ENCODE assay signal across 18 cellular contexts in the genomic region with DNA sequence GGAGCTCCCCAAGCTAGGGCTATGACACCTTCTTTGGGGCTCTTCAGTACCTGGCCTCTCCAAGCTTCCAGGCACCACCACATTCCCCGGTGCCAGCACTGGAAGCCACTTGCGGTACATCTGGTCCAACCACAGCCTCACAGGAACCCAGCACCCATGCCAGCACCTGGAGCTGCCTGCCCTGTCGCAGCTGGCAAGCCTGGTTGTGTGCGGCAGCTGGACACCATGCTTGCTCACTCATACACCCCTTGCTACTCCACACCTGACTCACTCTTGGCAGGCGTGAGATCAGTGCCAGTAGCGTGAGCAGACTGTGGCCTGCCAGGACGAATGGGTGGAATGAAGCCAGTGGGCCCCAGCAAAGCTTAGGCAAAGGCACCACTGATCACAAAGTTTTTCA. TPM values are rescaled to one million over a fixed set of nuclear protein-coding genes. Genes with fewer than 3 reads are reported as not detected.
A peak's percentile ranks its signal among the peaks of the same experiment; 100 is the strongest.
DNase-seq lines count a peak whose midpoint lies in the region; ATAC-seq, FAIRE-seq and TF ChIP-seq lines count a peak whose summit lies in the region.
"Had no signal": no experiment of that assay in that cellular context is flagged by ENCODE, and none has a peak within 500 bp of the region (broad histone marks: within the 10 kb centered on the region; RNA-seq: fewer than 3 reads in every experiment).

No MANE protein-coding gene starts in this region.

- TF ChIP-seq POLR2A in HepG2 (IDR thresholded peaks at IDR 0.05; ENCODE audit: insufficient read depth in 1 of 2, low read depth in 2 of 2, low read length in 2 of 2): no peak

- no peak overlapping the region for H3K9ac ChIP-seq in HepG2 (ENCODE audit: insufficient read depth, low read depth, low read length)
- H3K9ac ChIP-seq: BLaER1 had no signal

- no peak for FAIRE-seq in HepG2 (lab: Jason Lieb, UNC)
- FAIRE-seq: GM12878, GM18507 had no signal

- TF ChIP-seq RAD21 in HepG2 (CRISPR knock-in tag; IDR thresholded peaks at IDR 0.05): no peak

- H3K9me3 ChIP-seq in MG63: no peaks in the 10 kb centered on the region
- no peaks in the 10 kb centered on the region for H3K9me3 ChIP-seq in HepG2 (ENCODE audit: low read length)
- H3K9me3 ChIP-seq in upper lobe of right lung: no peaks in the 10 kb centered on the region
- H3K9me3 ChIP-seq: BLaER1, Caco-2, HAP-1 had no signal

- H4K20me1 ChIP-seq in HepG2 (ENCODE audit: insufficient read depth, low read length): no peaks in the 10 kb centered on the region
- H4K20me1 ChIP-seq: BLaER1 had no signal

- intact Hi-C loops in Right ventricle myocardium inferior (cut with DNase I) (no loop called here), cardiac septum (cut with DNase I) (no loop called here), HepG2 (cut with micrococcal nuclease; ENCODE audit: unreplicated experiment) (no loop called here), upper lobe of right lung (cut with DNase I) (no loop called here)

- H3K4me3 ChIP-seq in MG63: no peak overlapping the region
- H3K4me3 ChIP-seq in HepG2 (replicated peaks in 1 of 3; ENCODE audit: insufficient read depth in 1 of 3, low read depth in 2 of 3, low read length in 3 of 3): no peak overlapping the region
- no peak overlapping the region for H3K4me3 ChIP-seq in upper lobe of right lung
- H3K4me3 ChIP-seq: BLaER1, GM12878, GM23338, HAP-1 had no signal

- H3K4me2 ChIP-seq in HepG2 (ENCODE audit: low read depth, low read length): no peak overlapping the region
- H3K4me2 ChIP-seq: BLaER1, GM23338 had no signal

- H3K79me2 ChIP-seq in HepG2 (ENCODE audit: insufficient read depth, low read length): no peaks in the 10 kb centered on the region

- H3K27ac ChIP-seq in HepG2 (ENCODE audit: extremely low read length, insufficient read depth, low read length): no peak overlapping the region
- H3K27ac ChIP-seq in upper lobe of right lung: no peak overlapping the region
- H3K27ac ChIP-seq: BLaER1 had no signal

- H3K27me3 ChIP-seq in MG63 (no peaks in the 10 kb centered on the region), HepG2 (ENCODE audit: control insufficient read depth in 1 of 2, insufficient read depth in 2 of 2, low read length in 2 of 2) (no peaks in the 10 kb centered on the region), upper lobe of right lung (no peaks in the 10 kb centered on the region)
- H3K27me3 ChIP-seq: BLaER1 had no signal

- no peak overlapping the region for H2AFZ ChIP-seq in HepG2 (ENCODE audit: low read length)
- H2AFZ ChIP-seq: GM23338 had no signal

- no peaks in the 10 kb centered on the region for H3K36me3 ChIP-seq in MG63
- no peaks in the 10 kb centered on the region for H3K36me3 ChIP-seq in HepG2 (replicated peaks in 1 of 2; ENCODE audit: control insufficient read depth in 1 of 2, insufficient read depth in 2 of 2, low read length in 2 of 2)
- H3K36me3 ChIP-seq in upper lobe of right lung: no peaks in the 10 kb centered on the region
- H3K36me3 ChIP-seq: BLaER1, HAP-1 had no signal

- POLR2A ChIA-PET in HepG2 (lab: Yijun Ruan, JAX): no interaction called here

- peak; percentile 30 for DNase-seq in Right ventricle myocardium inferior (ENCODE audit: missing footprints)
- no peak for DNase-seq in cardiac septum (ENCODE audit: low spot score)
- peak; percentile 0 for DNase-seq in MG63
- no peak for DNase-seq in HepG2 (ENCODE audit: low spot score)
- DNase-seq in upper lobe of right lung: no peak
- no peak for DNase-seq in DMS114 treated with DMSO at 0.1 percent for 48 hours (lab: John Stamatoyannopoulos, UW; ENCODE audit: unreplicated experiment)
- DNase-seq: 8988T; AML-193; Caco-2; CD8-positive, alpha-beta memory T cell had no signal

- no peak for TF ChIP-seq CTCF in HepG2 (CRISPR knock-in tag; IDR thresholded peaks at IDR 0.05)
- no peak for TF ChIP-seq CTCF in upper lobe of right lung (IDR thresholded peaks at IDR 0.05)

- BruUV-seq in HepG2 (replicated peaks; lab: Mats Ljungman, UMichigan): no TSS peak

- no peaks in the 10 kb centered on the region for H3K4me1 ChIP-seq in HepG2 (ENCODE audit: insufficient read depth, low read length)
- no peaks in the 10 kb centered on the region for H3K4me1 ChIP-seq in upper lobe of right lung
- H3K4me1 ChIP-seq: BLaER1, Caco-2, HAP-1 had no signal

- in situ Hi-C loops in HepG2 (cut with HindIII; ENCODE audit: extremely low pct_ligation_motif_present, low pct_unique_long_range_greater_than_20kb): no loop called here

- WGBS in HepG2 (ENCODE audit: low lambda C conversion rate): 5% methylated on average over 4 of the region's 7 CpGs

- CTCF ChIA-PET in HepG2 (lab: Yijun Ruan, JAX; ENCODE audit: low intra/inter-chr PET ratio, low total read pairs): no interaction called here

- no peak for TF ChIP-seq EP300 in HepG2 (IDR thresholded peaks at IDR 0.05; ENCODE audit: low read depth in 2 of 2, low read length in 2 of 2)
- no peak for TF ChIP-seq EP300 in HepG2 (CRISPR knock-in tag; IDR thresholded peaks at IDR 0.05; ENCODE audit: borderline replicate concordance)

- ATAC-seq in Right ventricle myocardium inferior (no peak), HepG2 (peak; percentile 44; the same call in 2 of the 3 replicates), upper lobe of right lung (peak; percentile 28), GM19467 (IDR thresholded peaks at IDR 0.05; ENCODE audit: unreplicated experiment) (no peak)
- ATAC-seq: GM12878, GM23338 had no signal

TF ChIP-seq in HepG2, 621 proteins besides CTCF, POLR2A, EP300 and RAD21:
- TF ChIP-seq ZNF605 (CRISPR knock-in tag; IDR thresholded peaks at IDR 0.05): no peak

RNA-seq across cellular contexts. Expression of gene LRRTM4, which starts 34.0 kb away (rescaled TPM):
- 0.92 TPM for total RNA-seq in Right ventricle myocardium inferior
- total RNA-seq in cardiac septum: 1.3 TPM
- not detected in 2 replicates for total RNA-seq in MG63 (2014; rRNA removed; shearing (Covaris generic); ENCODE audit: low replicate concordance)
- total RNA-seq in HepG2 (2016; rRNA removed; fragmentation: Illumina TruSeq; extraction: Trizol): 0.62 and 1.2 TPM in 2 replicates
- total RNA-seq in HepG2 (2016; cell fraction: cytosol; rRNA removed; fragmentation: Illumina TruSeq; extraction: Trizol; ENCODE audit: low read depth): 1.3 and 2.1 TPM in 2 replicates
- total RNA-seq in HepG2 (2016; cell fraction: insoluble cytoplasmic fraction; rRNA removed; fragmentation: Illumina TruSeq; extraction: Trizol): 0.95 and 1.2 TPM in 2 replicates
- total RNA-seq in HepG2 (2016; cell fraction: membrane; rRNA removed; fragmentation: Illumina TruSeq; extraction: Trizol): 3.0 and 3.6 TPM in 2 replicates
- total RNA-seq in HepG2 (2016; cell fraction: nucleus; rRNA removed; fragmentation: Illumina TruSeq; extraction: Trizol): 3.2 and 4.2 TPM in 2 replicates
- polyA plus RNA-seq in HepG2 (2011; rRNA removed): 1.2 TPM in 2 replicates
- 0.41 and 0.42 TPM in 2 replicates for polyA plus RNA-seq in HepG2 (2011; cell fraction: cytosol; rRNA removed)
- 7.3 and 7.6 TPM in 2 replicates for polyA plus RNA-seq in HepG2 (2011; cell fraction: nucleus; rRNA removed)
- polyA plus RNA-seq in HepG2 (2012): 0.29 and 0.58 TPM in 2 replicates
- 0.03 TPM in 2 replicates for polyA plus RNA-seq in HepG2 (2016; cell fraction: cytosol; fragmentation: Illumina TruSeq; extraction: Trizol; ENCODE audit: low read depth)
- 0.33 and 0.40 TPM in 2 replicates for polyA plus RNA-seq in HepG2 (2016; cell fraction: insoluble cytoplasmic fraction; fragmentation: Illumina TruSeq; extraction: Trizol; ENCODE audit: low read depth)
- polyA plus RNA-seq in HepG2 (2016; cell fraction: membrane; fragmentation: Illumina TruSeq; extraction: Trizol; ENCODE audit: low read depth): 0.13 TPM in 1 of 2 replicates, not detected in the other
- polyA plus RNA-seq in HepG2 (2016; cell fraction: nucleus; fragmentation: Illumina TruSeq; extraction: Trizol; ENCODE audit: insufficient read depth, low read depth): 0.49 and 0.52 TPM in 2 replicates
- 2.4 and 15.7 TPM in 2 replicates for polyA minus RNA-seq in HepG2 (2011; rRNA and poly(A)+ RNA removed; ENCODE audit: low replicate concordance)
- 2.3 and 3.3 TPM in 2 replicates for polyA minus RNA-seq in HepG2 (2011; cell fraction: cytosol; rRNA and poly(A)+ RNA removed)
- polyA minus RNA-seq in HepG2 (2011; cell fraction: nucleus; rRNA and poly(A)+ RNA removed): 84.2 and 111 TPM in 2 replicates
- total RNA-seq in upper lobe of right lung: 0.41 TPM
- total RNA-seq: CD8-positive, alpha-beta memory T cell; G401; GM12878; HT-29 had no signal
- polyA plus RNA-seq: CD8-positive, alpha-beta memory T cell had no signal

Comparison
In these comparisons a context has a peak if more than half of its experiments do, and no peak if none do; other contexts are left out.
1. DNase-seq: peak in Right ventricle myocardium inferior (single experiment) and MG63 (single experiment); none in cardiac septum (single experiment), HepG2 (single experiment), upper lobe of right lung (single experiment) and DMS114 treated with DMSO at 0.1 percent for 48 hours (single experiment).
2. ATAC-seq: peak in HepG2 (single experiment) and upper lobe of right lung (single experiment); none in Right ventricle myocardium inferior (single experiment) and GM19467 (single experiment).